In genomic region chr12:57182918-57183575, GRCh38 we compare ENCODE assay signal across 8 cellular contexts. TPM values are rescaled to one million over a fixed set of nuclear protein-coding genes. Genes with fewer than 3 reads are reported as not detected.
DNase-seq lines count a peak whose midpoint lies in the region; ATAC-seq and TF ChIP-seq lines count a peak whose summit lies in the region.

No MANE protein-coding gene starts in this region.

- H3K9ac ChIP-seq in DND-41 (ENCODE audit: low read depth, low read length) = no peak overlapping the region

- H3K27ac ChIP-seq in DND-41 (ENCODE audit: low read length) (no peak overlapping the region), Peyer's patch (no peak overlapping the region), upper lobe of left lung (no peak overlapping the region)

- H3K9me3 Mint-ChIP-seq in osteocyte (ENCODE audit: unreplicated experiment) = no peaks in the 10 kb centered on the region

- ATAC-seq in DND-41 (ENCODE audit: insufficient read depth, low read depth) = peak; percentile 98
- ATAC-seq in GM21717 (IDR thresholded peaks at IDR 0.05; ENCODE audit: unreplicated experiment) = peak; percentile 84
- ATAC-seq in upper lobe of left lung (ENCODE audit: low FRiP score in 2 of 2) = peak; percentile 81 to 84

- H3K36me3 Mint-ChIP-seq in osteocyte (ENCODE audit: unreplicated experiment) = peaks cover 48% of the 10 kb centered on the region

- TF ChIP-seq CTCF in DND-41 (IDR thresholded peaks at IDR 0.05; ENCODE audit: borderline replicate concordance, extremely low read depth, low read length, poor library complexity, severe bottlenecking) (peak; percentile 99), Peyer's patch (IDR thresholded peaks at IDR 0.05) (peak; percentile 59 to 95 (median 90)), fibroblast of villous mesenchyme (IDR thresholded peaks at IDR 0.05; ENCODE audit: insufficient read depth, low read depth, low read length) (peak; percentile 87), osteocyte (IDR thresholded peaks at IDR 0.05) (peak; percentile 84), upper lobe of left lung (IDR thresholded peaks at IDR 0.05) (peak; percentile 84 to 94 (median 88))

- H3K27me3 ChIP-seq in DND-41 (ENCODE audit: insufficient read depth, low read length, poor library complexity) = no peaks in the 10 kb centered on the region
- H3K27me3 ChIP-seq in Peyer's patch = no peaks in the 10 kb centered on the region
- no peaks in the 10 kb centered on the region for H3K27me3 ChIP-seq in upper lobe of left lung

- H3K36me3 ChIP-seq in DND-41 (ENCODE audit: insufficient read depth, low read length) = no peaks in the 10 kb centered on the region
- H3K36me3 ChIP-seq in Peyer's patch = peaks cover 0 to 86% (median 0%) of the 10 kb centered on the region in 3 donors
- H3K36me3 ChIP-seq in upper lobe of left lung = peaks cover 6 to 83% (median 59%) of the 10 kb centered on the region in 4 donors

- H2AFZ ChIP-seq in DND-41 (ENCODE audit: low read depth, low read length) = no peak overlapping the region

- H3K27me3 Mint-ChIP-seq in osteocyte (ENCODE audit: unreplicated experiment) = no peaks in the 10 kb centered on the region

- H3K4me1 Mint-ChIP-seq in osteocyte (ENCODE audit: unreplicated experiment) = peaks cover 3% of the 10 kb centered on the region

- DNase-seq in DND-41 (peak; percentile 82), KG1 (lab: John Stamatoyannopoulos, UW) (peak; percentile 48), Peyer's patch (peak; percentile 73 to 90 (median 86)), activated T-helper 1 cell treated with Interleukin-2 at 50 U/mL for 16 hours (ENCODE audit: low read depth) (peak; percentile 63), fibroblast of villous mesenchyme (ENCODE audit: low read depth) (peak; percentile 62), osteocyte (ENCODE audit: extremely low spot score, unreplicated experiment) (no peak), upper lobe of left lung (peak in 1 of 2 donors; percentile 76)

- TF ChIP-seq POLR2A in Peyer's patch (IDR thresholded peaks at IDR 0.05) (no peak), upper lobe of left lung (IDR thresholded peaks at IDR 0.05) (no peak)

- H3K4me1 ChIP-seq in DND-41 (ENCODE audit: insufficient read depth, low read length) (no peaks in the 10 kb centered on the region), Peyer's patch (no peaks in the 10 kb centered on the region), upper lobe of left lung (no peaks in the 10 kb centered on the region)

- no peaks in the 10 kb centered on the region for H3K79me2 ChIP-seq in DND-41 (ENCODE audit: insufficient read depth, low read length)

- no peak overlapping the region for H3K4me2 ChIP-seq in DND-41 (ENCODE audit: insufficient read depth, low read length)

- WGBS in upper lobe of left lung, 2 donors = 62 to 64% methylated on average over 13 of the region's 13 CpGs

- H3K4me3 ChIP-seq in DND-41 (ENCODE audit: low read depth in 1 of 2, low read length in 2 of 2) (no peak overlapping the region), Peyer's patch (no peak overlapping the region), fibroblast of villous mesenchyme (ENCODE audit: low read depth, low read length) (no peak overlapping the region), upper lobe of left lung (no peak overlapping the region)

- H3K27ac Mint-ChIP-seq in osteocyte (ENCODE audit: unreplicated experiment) = peak overlapping the region; percentile 58

- H3K9me3 ChIP-seq in DND-41 (ENCODE audit: insufficient read depth, low read length, severe bottlenecking) (no peaks in the 10 kb centered on the region), Peyer's patch (no peaks in the 10 kb centered on the region), upper lobe of left lung (no peaks in the 10 kb centered on the region)

- H3K4me3 Mint-ChIP-seq in osteocyte (ENCODE audit: unreplicated experiment) = no peak overlapping the region

- peaks cover 6% of the 10 kb centered on the region for H4K20me1 ChIP-seq in DND-41 (ENCODE audit: insufficient read depth, low read length)

- TF ChIP-seq EP300 in upper lobe of left lung (IDR thresholded peaks at IDR 0.05) = no peak

RNA-seq across cellular contexts. Expression of gene NXPH4, which starts 33.5 kb away (rescaled TPM):
- total RNA-seq in Peyer's patch = not detected
- 1.3 and 1.6 TPM in 2 replicates for total RNA-seq in fibroblast of villous mesenchyme
- 62.6 and 63.8 TPM in 2 replicates for total RNA-seq in osteocyte
- under 1 TPM in 3 of 6 donors, not detected in 3; 0.20 to 0.94 (median 0.22) TPM for total RNA-seq in upper lobe of left lung

RNA-seq across cellular contexts. Expression of gene LRP1-AS, which starts 35.6 kb away (rescaled TPM):
- total RNA-seq in Peyer's patch (not detected), fibroblast of villous mesenchyme (not detected in 2 replicates), osteocyte (not detected in 2 replicates), upper lobe of left lung (not detected)

RNA-seq across cellular contexts. Expression of gene SHMT2, which starts 46.5 kb away (rescaled TPM):
- 10 to 100 TPM; 34.4 to 72.6 (median 36.3) TPM for total RNA-seq in Peyer's patch
- 199 and 316 TPM in 2 replicates for total RNA-seq in fibroblast of villous mesenchyme
- 263 and 290 TPM in 2 replicates for total RNA-seq in osteocyte
- total RNA-seq in upper lobe of left lung = 10 to 100 TPM; 37.9 to 92.0 (median 52.0) TPM

RNA-seq across cellular contexts. Expression of gene LRP1, which starts 54.8 kb away (rescaled TPM):
- 100 to 1,000 TPM; 128 to 312 (median 207) TPM for total RNA-seq in Peyer's patch
- 228 and 277 TPM in 2 replicates for total RNA-seq in fibroblast of villous mesenchyme
- total RNA-seq in osteocyte = 591 and 603 TPM in 2 replicates
- total RNA-seq in upper lobe of left lung = 100 to 1,000 TPM; 137 to 504 (median 308) TPM

Comparison
In these comparisons a context has a peak if more than half of its experiments do, and no peak if none do; other contexts are left out.
1. RNA of gene NXPH4, which starts 33.5 kb away (total RNA-seq): 62.6 to 63.8 TPM in osteocyte; 1.3 to 1.6 TPM in fibroblast of villous mesenchyme, 0.20 to 0.94 TPM in upper lobe of left lung and not detected in Peyer's patch; every median in the first group is over 10 times any median in the second.
2. Peak in every context shown above with its lines, with median percentiles within 50 percentile points of each other: ATAC-seq and CTCF ChIP-seq.